25 cellular contexts compared by ENCODE assay signal in the genomic region with DNA sequence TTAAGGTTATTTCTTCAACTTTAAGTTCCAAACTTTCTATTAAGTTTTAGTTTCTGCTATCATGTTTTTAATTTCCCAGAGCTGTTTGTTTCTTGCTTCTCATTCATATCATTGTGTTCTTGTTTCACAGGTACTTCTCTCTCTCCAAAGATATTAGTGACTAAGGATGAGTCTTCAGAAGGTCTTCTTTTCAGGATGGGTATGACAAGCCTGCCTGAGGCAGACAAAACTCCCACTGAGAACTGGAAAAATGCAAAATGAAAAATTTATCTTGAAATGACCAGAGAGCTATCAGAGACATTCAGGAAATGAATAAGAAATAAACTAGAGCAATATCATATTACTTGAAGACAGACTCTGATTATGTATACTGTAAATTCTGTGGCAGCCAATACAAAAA.
DNase-seq lines count a peak whose midpoint lies in the region; ATAC-seq, FAIRE-seq and TF ChIP-seq lines count a peak whose summit lies in the region.
"Had no signal": no experiment of that assay in that cellular context is flagged by ENCODE, and none has a peak within 500 bp of the region (broad histone marks: within the 10 kb centered on the region; RNA-seq: fewer than 3 reads in every experiment).

No MANE protein-coding gene starts in this region.

- TF ChIP-seq CTCF in right lobe of liver (IDR thresholded peaks at IDR 0.05) = no peak
- TF ChIP-seq CTCF in HepG2 (CRISPR knock-in tag; IDR thresholded peaks at IDR 0.05) = no peak
- TF ChIP-seq CTCF in RWPE1 (conservative IDR thresholded peaks at IDR 0.05; ENCODE audit: low read depth) = no peak
- no peak for TF ChIP-seq CTCF in foreskin keratinocyte (conservative IDR thresholded peaks at IDR 0.05)

- H3K27ac ChIP-seq in right lobe of liver (peak overlapping the region in 2 of 3 donors; percentile 30 to 63), HepG2 (ENCODE audit: extremely low read length, insufficient read depth, low read length) (no peak overlapping the region), RWPE1 (no peak overlapping the region), foreskin keratinocyte (peak overlapping the region; percentile 73)
- H3K27ac ChIP-seq in CD4-positive, alpha-beta memory T cell (ENCODE audit: low read depth, low read length) = no peak overlapping the region
- H3K27ac ChIP-seq: HL-60 had no signal

- no peaks in the 10 kb centered on the region for H3K79me2 ChIP-seq in HepG2 (ENCODE audit: insufficient read depth, low read length)

- no peak overlapping the region for H3K4me3 Mint-ChIP-seq in CD4-positive, alpha-beta memory T cell
- H3K4me3 Mint-ChIP-seq: CD4-positive, CD25-positive, alpha-beta regulatory T cell; H9; HFFc6; IgD-negative memory B cell had no signal

- no peaks in the 10 kb centered on the region for H3K27me3 ChIP-seq in right lobe of liver
- 0 out of 5 replicates have a peak, but pooled peaks cover 0 to 4% of the 10 kb centered on the region in 2 experiments for H3K27me3 ChIP-seq in HepG2 (ENCODE audit: control insufficient read depth in 1 of 2, insufficient read depth in 2 of 2, low read length in 2 of 2)
- no peaks in the 10 kb centered on the region for H3K27me3 ChIP-seq in foreskin keratinocyte
- no peaks in the 10 kb centered on the region for H3K27me3 ChIP-seq in CD4-positive, alpha-beta memory T cell (ENCODE audit: insufficient read depth, low read length)

- intact Hi-C loops in right lobe of liver (cut with DNase I) (no loop called here), HepG2 (cut with micrococcal nuclease; ENCODE audit: unreplicated experiment) (no loop called here)
- intact Hi-C loops in CD4-positive, alpha-beta memory T cell (cut with micrococcal nuclease) = no loop called here

- FAIRE-seq in HepG2 (lab: Jason Lieb, UNC) = no peak
- FAIRE-seq: GM12891, HTR-8/SVneo had no signal

- no peak overlapping the region for H3K27ac Mint-ChIP-seq in CD4-positive, alpha-beta memory T cell
- H3K27ac Mint-ChIP-seq: CD4-positive, CD25-positive, alpha-beta regulatory T cell; H9; HFFc6; IgD-negative memory B cell had no signal

- TF ChIP-seq RAD21 in HepG2 (CRISPR knock-in tag; IDR thresholded peaks at IDR 0.05) = no peak

- ATAC-seq in right lobe of liver (no peak), HepG2 (no peak), foreskin keratinocyte (peak; percentile 97)

- H3K4me1 Mint-ChIP-seq in CD4-positive, alpha-beta memory T cell = no peaks in the 10 kb centered on the region
- H3K4me1 Mint-ChIP-seq: CD4-positive, CD25-positive, alpha-beta regulatory T cell; IgD-negative memory B cell had no signal

- POLR2A ChIA-PET in HepG2 (lab: Yijun Ruan, JAX) = no interaction called here
- POLR2A ChIA-PET in RWPE1 (lab: Yijun Ruan, JAX; ENCODE audit: low non-redundant PET) = no interaction called here
- POLR2A ChIA-PET in CD4-positive, alpha-beta memory T cell (lab: Charles Lee; ENCODE audit: partially characterized antibody) = no interaction called here

- H3K36me3 Mint-ChIP-seq in CD4-positive, alpha-beta memory T cell = no peaks in the 10 kb centered on the region
- H3K36me3 Mint-ChIP-seq: CD4-positive, CD25-positive, alpha-beta regulatory T cell; IgD-negative memory B cell had no signal

- no peak overlapping the region for H3K4me2 ChIP-seq in HepG2 (ENCODE audit: low read depth, low read length)

- H3K4me3 ChIP-seq in right lobe of liver = no peak overlapping the region
- H3K4me3 ChIP-seq in HepG2 (replicated peaks in 1 of 3; ENCODE audit: insufficient read depth in 1 of 3, low read depth in 2 of 3, low read length in 3 of 3) = no peak overlapping the region
- no peak overlapping the region for H3K4me3 ChIP-seq in CD4-positive, alpha-beta memory T cell (ENCODE audit: low read length in 2 of 2)

- H3K9ac ChIP-seq in HepG2 (ENCODE audit: insufficient read depth, low read depth, low read length) = no peak overlapping the region

- no peaks in the 10 kb centered on the region for H4K20me1 ChIP-seq in HepG2 (ENCODE audit: insufficient read depth, low read length)

- no peaks in the 10 kb centered on the region for H3K36me3 ChIP-seq in right lobe of liver
- no peaks in the 10 kb centered on the region for H3K36me3 ChIP-seq in HepG2 (replicated peaks in 1 of 2; ENCODE audit: control insufficient read depth in 1 of 2, insufficient read depth in 2 of 2, low read length in 2 of 2)
- H3K36me3 ChIP-seq in CD4-positive, alpha-beta memory T cell (ENCODE audit: insufficient read depth, low read length) = no peaks in the 10 kb centered on the region

- peaks cover 0 to 16% (median 4%) of the 10 kb centered on the region in 4 donors for H3K4me1 ChIP-seq in right lobe of liver
- H3K4me1 ChIP-seq in HepG2 (ENCODE audit: insufficient read depth, low read length) = no peaks in the 10 kb centered on the region
- H3K4me1 ChIP-seq in foreskin keratinocyte = peaks cover 10% of the 10 kb centered on the region
- no peaks in the 10 kb centered on the region for H3K4me1 ChIP-seq in CD4-positive, alpha-beta memory T cell (ENCODE audit: insufficient read depth, low read length)

- H2AFZ ChIP-seq in HepG2 (ENCODE audit: low read length) = no peak overlapping the region

- H3K9me3 Mint-ChIP-seq in CD4-positive, alpha-beta memory T cell = peaks cover 0 to 7% (median 3%) of the 10 kb centered on the region in 8 donors
- H3K9me3 Mint-ChIP-seq: H9, HFFc6 had no signal

- no peak for TF ChIP-seq EP300 in HepG2 (IDR thresholded peaks at IDR 0.05; ENCODE audit: low read depth in 2 of 2, low read length in 2 of 2)
- no peak for TF ChIP-seq EP300 in HepG2 (CRISPR knock-in tag; IDR thresholded peaks at IDR 0.05; ENCODE audit: borderline replicate concordance)

- no TSS peak for BruUV-seq in HepG2 (replicated peaks; lab: Mats Ljungman, UMichigan)

- DNase-seq in right lobe of liver = no peak
- no peak for DNase-seq in HepG2 (ENCODE audit: low spot score)
- DNase-seq in RWPE1 (ENCODE audit: low spot score) = peak; percentile 41
- DNase-seq in foreskin keratinocyte = peak; percentile 57 to 85
- no peak for DNase-seq in cerebellar cortex (ENCODE audit: low spot score)
- DNase-seq in CD4-positive, alpha-beta memory T cell = no peak
- DNase-seq in activated CD4-positive, alpha-beta T cell treated with anti-CD3 and anti-CD28 coated beads for 4 hours = no peak
- DNase-seq: CD4-positive, CD25-positive, alpha-beta regulatory T cell; COR-L47; DMS 273 treated with DMSO at 0.1 percent for 48 hours; DND-41; H9; HFFc6; MV-4-11; NCI-H1105 treated with DMSO at 0.1 percent for 48 hours; NCI-H2029 treated with DMSO at 0.1 percent for 48 hours; NCI-H2171; NCI-H446; NCI-H526; OCI-M1; SHP77 had no signal

- CTCF ChIA-PET in HepG2 (lab: Yijun Ruan, JAX; ENCODE audit: low intra/inter-chr PET ratio, low total read pairs) (no interaction called here), RWPE1 (lab: Yijun Ruan, JAX) (no interaction called here)
- CTCF ChIA-PET in CD4-positive, alpha-beta memory T cell (lab: Charles Lee; ENCODE audit: partially characterized antibody) = no interaction called here

- peaks cover 3% of the 10 kb centered on the region in 2 donors for H3K27me3 Mint-ChIP-seq in CD4-positive, alpha-beta memory T cell
- H3K27me3 Mint-ChIP-seq: CD4-positive, CD25-positive, alpha-beta regulatory T cell; IgD-negative memory B cell had no signal

- TF ChIP-seq POLR2A in right lobe of liver (IDR thresholded peaks at IDR 0.05) (no peak), HepG2 (IDR thresholded peaks at IDR 0.05; ENCODE audit: insufficient read depth in 1 of 2, low read depth in 2 of 2, low read length in 2 of 2) (no peak)

- no peaks in the 10 kb centered on the region for H3K9me3 ChIP-seq in right lobe of liver
- H3K9me3 ChIP-seq in HepG2 (ENCODE audit: low read length) = no peaks in the 10 kb centered on the region
- no peaks in the 10 kb centered on the region for H3K9me3 ChIP-seq in CD4-positive, alpha-beta memory T cell (ENCODE audit: control insufficient read depth in 1 of 2, low read length in 2 of 2)

- in situ Hi-C loops in HepG2 (cut with HindIII; ENCODE audit: extremely low pct_ligation_motif_present, low pct_unique_long_range_greater_than_20kb) = no loop called here

TF ChIP-seq in HepG2, 621 proteins besides CTCF, POLR2A, EP300 and RAD21 (continues in another document):
- TF ChIP-seq IKZF1 (IDR thresholded peaks at IDR 0.05) (no peak), EEA1 (CRISPR knock-in tag; IDR thresholded peaks at IDR 0.05; ENCODE audit: borderline replicate concordance) (no peak), ZKSCAN1 (IDR thresholded peaks at IDR 0.05; ENCODE audit: low read length) (no peak), NFRKB (IDR thresholded peaks at IDR 0.05) (no peak), ZNF556 (CRISPR knock-in tag; IDR thresholded peaks at IDR 0.05; ENCODE audit: borderline replicate concordance) (no peak), NAIF1 (CRISPR knock-in tag; IDR thresholded peaks at IDR 0.05; ENCODE audit: borderline replicate concordance) (no peak), HDAC6 (IDR thresholded peaks at IDR 0.05; ENCODE audit: low read depth, low read length) (no peak), SP4 (CRISPR knock-in tag; IDR thresholded peaks at IDR 0.05) (no peak), KAT7 (CRISPR knock-in tag; IDR thresholded peaks at IDR 0.05; ENCODE audit: borderline replicate concordance) (no peak), ZNF577 (CRISPR knock-in tag; IDR thresholded peaks at IDR 0.05; ENCODE audit: borderline replicate concordance, low read depth) (no peak), CSRNP1 (CRISPR knock-in tag; IDR thresholded peaks at IDR 0.05) (no peak), ZNF598 (CRISPR knock-in tag; IDR thresholded peaks at IDR 0.05; ENCODE audit: borderline replicate concordance) (no peak), FOXM1 (CRISPR knock-in tag; IDR thresholded peaks at IDR 0.05) (no peak), HMG20B (CRISPR knock-in tag; conservative IDR thresholded peaks at IDR 0.05) (no peak)
- TF ChIP-seq, protein P1, sequence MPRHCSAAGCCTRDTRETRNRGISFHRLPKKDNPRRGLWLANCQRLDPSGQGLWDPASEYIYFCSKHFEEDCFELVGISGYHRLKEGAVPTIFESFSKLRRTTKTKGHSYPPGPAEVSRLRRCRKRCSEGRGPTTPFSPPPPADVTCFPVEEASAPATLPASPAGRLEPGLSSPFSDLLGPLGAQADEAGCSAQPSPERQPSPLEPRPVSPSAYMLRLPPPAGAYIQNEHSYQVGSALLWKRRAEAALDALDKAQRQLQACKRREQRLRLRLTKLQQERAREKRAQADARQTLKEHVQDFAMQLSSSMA (CRISPR knock-in tag; IDR thresholded peaks at IDR 0.05) = no peak

Comparison
In these comparisons a context has a peak if more than half of its experiments do, and no peak if none do; other contexts are left out.
1. H3K27ac ChIP-seq: peak in right lobe of liver (2 of 3) and foreskin keratinocyte (single experiment); none in HepG2 (single experiment), RWPE1 (single experiment) and CD4-positive, alpha-beta memory T cell (single experiment).
2. DNase-seq: peak in RWPE1 (single experiment) and foreskin keratinocyte (2 of 2); none in right lobe of liver (0 of 3), HepG2 (single experiment), cerebellar cortex (single experiment), CD4-positive, alpha-beta memory T cell (0 of 5) and activated CD4-positive, alpha-beta T cell treated with anti-CD3 and anti-CD28 coated beads for 4 hours (0 of 2).